ENCODE assay signal across 2 cellular contexts in the genomic region with DNA sequence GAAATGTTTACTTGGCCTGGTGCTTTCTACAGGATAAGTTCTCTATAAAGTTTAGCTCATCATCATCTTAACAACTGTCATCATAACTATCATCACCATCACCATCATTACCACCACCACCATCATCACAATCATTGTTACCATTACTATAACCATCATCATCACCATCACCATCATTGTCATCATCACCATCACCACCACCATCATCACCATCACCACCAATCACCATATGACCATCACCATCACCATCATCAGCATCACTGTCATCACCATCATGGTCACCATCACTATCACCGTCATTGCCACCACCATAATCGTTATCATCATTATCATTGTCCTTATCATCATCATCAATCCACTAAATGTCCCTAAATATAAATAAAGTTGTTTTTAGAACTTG.
TF ChIP-seq lines count a peak whose summit lies in the region.

No MANE protein-coding gene starts in this region.

TF ChIP-seq in HepG2, 621 proteins besides CTCF, POLR2A, EP300 and RAD21:
- peak; percentile 94 for TF ChIP-seq CREB1 (IDR thresholded peaks at IDR 0.05)
- TF ChIP-seq CREB1 (CRISPR knock-in tag; IDR thresholded peaks at IDR 0.05) = no peak
- peak; percentile 22; the same call in 1 of the 2 replicates for TF ChIP-seq ATF7 (IDR thresholded peaks at IDR 0.05)
- TF ChIP-seq ATF7 (CRISPR knock-in tag; IDR thresholded peaks at IDR 0.05) = no peak
- no peak for TF ChIP-seq KDM4B (CRISPR knock-in tag; IDR thresholded peaks at IDR 0.05)

TF ChIP-seq in HEK293, 187 proteins besides CTCF, POLR2A, EP300 and RAD21:
- TF ChIP-seq ZNF10 (tag by site-specific recombination; IDR thresholded peaks at IDR 0.05) = no peak
- TF ChIP-seq OSR2 (tag by site-specific recombination; IDR thresholded peaks at IDR 0.05) = no peak
- no peak for TF ChIP-seq ZBTB17 (tag by site-specific recombination; IDR thresholded peaks at IDR 0.05)
- TF ChIP-seq, protein P1, sequence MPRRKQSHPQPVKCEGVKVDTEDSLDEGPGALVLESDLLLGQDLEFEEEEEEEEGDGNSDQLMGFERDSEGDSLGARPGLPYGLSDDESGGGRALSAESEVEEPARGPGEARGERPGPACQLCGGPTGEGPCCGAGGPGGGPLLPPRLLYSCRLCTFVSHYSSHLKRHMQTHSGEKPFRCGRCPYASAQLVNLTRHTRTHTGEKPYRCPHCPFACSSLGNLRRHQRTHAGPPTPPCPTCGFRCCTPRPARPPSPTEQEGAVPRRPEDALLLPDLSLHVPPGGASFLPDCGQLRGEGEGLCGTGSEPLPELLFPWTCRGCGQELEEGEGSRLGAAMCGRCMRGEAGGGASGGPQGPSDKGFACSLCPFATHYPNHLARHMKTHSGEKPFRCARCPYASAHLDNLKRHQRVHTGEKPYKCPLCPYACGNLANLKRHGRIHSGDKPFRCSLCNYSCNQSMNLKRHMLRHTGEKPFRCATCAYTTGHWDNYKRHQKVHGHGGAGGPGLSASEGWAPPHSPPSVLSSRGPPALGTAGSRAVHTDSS (tag by site-specific recombination; IDR thresholded peaks at IDR 0.05) = peak; percentile 70
- no peak for TF ChIP-seq ZNF114 (tag by site-specific recombination; IDR thresholded peaks at IDR 0.05)
- TF ChIP-seq, protein P2, sequence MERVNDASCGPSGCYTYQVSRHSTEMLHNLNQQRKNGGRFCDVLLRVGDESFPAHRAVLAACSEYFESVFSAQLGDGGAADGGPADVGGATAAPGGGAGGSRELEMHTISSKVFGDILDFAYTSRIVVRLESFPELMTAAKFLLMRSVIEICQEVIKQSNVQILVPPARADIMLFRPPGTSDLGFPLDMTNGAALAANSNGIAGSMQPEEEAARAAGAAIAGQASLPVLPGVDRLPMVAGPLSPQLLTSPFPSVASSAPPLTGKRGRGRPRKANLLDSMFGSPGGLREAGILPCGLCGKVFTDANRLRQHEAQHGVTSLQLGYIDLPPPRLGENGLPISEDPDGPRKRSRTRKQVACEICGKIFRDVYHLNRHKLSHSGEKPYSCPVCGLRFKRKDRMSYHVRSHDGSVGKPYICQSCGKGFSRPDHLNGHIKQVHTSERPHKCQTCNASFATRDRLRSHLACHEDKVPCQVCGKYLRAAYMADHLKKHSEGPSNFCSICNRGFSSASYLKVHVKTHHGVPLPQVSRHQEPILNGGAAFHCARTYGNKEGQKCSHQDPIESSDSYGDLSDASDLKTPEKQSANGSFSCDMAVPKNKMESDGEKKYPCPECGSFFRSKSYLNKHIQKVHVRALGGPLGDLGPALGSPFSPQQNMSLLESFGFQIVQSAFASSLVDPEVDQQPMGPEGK (tag by site-specific recombination; IDR thresholded peaks at IDR 0.05) = no peak
TF ChIP-seq in HEK293: peak in this region for 1.
